ENCODE assay signal across 28 cellular contexts in the genomic region with DNA sequence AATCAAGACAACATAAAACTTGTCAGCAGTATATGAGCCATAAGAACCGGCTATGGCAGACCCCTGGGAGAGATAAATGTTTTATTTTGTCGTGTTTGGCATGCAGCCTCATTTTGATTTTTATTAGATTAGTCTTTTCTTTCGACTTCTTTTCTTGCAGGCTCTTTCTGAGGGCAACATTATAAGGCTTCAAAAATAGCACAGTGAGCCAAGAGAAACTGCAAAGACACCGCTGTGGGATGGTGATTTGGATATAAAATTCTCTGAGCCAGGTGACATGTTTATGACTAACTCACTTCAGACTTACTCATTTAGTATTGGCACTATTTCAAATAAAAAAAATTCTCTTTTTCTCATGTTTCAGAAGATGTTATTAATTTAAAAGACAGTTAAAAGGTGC.
"Had no signal": no experiment of that assay in that cellular context is flagged by ENCODE, and none has a peak within 500 bp of the region (broad histone marks: within the 10 kb centered on the region; RNA-seq: fewer than 3 reads in every experiment).

No MANE protein-coding gene starts in this region.

- ATAC-seq: activated CD8-positive, alpha-beta memory T cell treated with anti-CD3 and anti-CD28 coated beads, Interleukin-2, amount 10 ng/mL, durations not matched to agents 7 days and 5 days; activated naive CD4-positive, alpha-beta T cell treated with anti-CD3 and anti-CD28 coated beads, Interleukin-2, amount 50 U/mL, for 72 hours; activated naive CD8-positive, alpha-beta T cell treated with anti-CD3 and anti-CD28 coated beads, Interleukin-2, amount 50 U/mL, for 24 hours; T-helper 17 cell had no signal

- H3K9me3 Mint-ChIP-seq: activated B cell treated with CpG ODN at 0.5 μM for 24 hours; activated CD4-positive, alpha-beta T cell treated with anti-CD3 and anti-CD28 coated beads, Interleukin-2, amount 10 ng/mL, durations not matched to agents 24 days and 14 days; activated naive CD4-positive, alpha-beta T cell treated with anti-CD3 and anti-CD28 coated beads, Interleukin-2, amount 50 U/mL, for 72 hours; activated T-helper 1 cell treated with anti-CD3 and anti-CD28 coated beads, Interleukin-12 subunit alpha, Interleukin-12 subunit beta, Interleukin-2, Interleukin-4 antibody, amounts not matched to agents 30 ng/mL and 10 ng/mL and 1 ng/mL, durations not matched to agents 14 hours and 24 hours and 36 hours; brain had no signal

- H3K27ac Mint-ChIP-seq: activated B cell treated with CpG ODN at 0.5 μM for 24 hours; activated CD4-positive, alpha-beta T cell treated with anti-CD3 and anti-CD28 coated beads, Interleukin-2, amount 10 ng/mL, durations not matched to agents 24 days and 14 days; activated CD8-positive, alpha-beta memory T cell treated with anti-CD3 and anti-CD28 coated beads, Interleukin-2, amount 10 ng/mL, durations not matched to agents 7 days and 5 days; activated naive CD4-positive, alpha-beta T cell treated with anti-CD3 and anti-CD28 coated beads, Interleukin-2, amount 50 U/mL, for 72 hours; activated naive CD8-positive, alpha-beta T cell treated with anti-CD3 and anti-CD28 coated beads, Interleukin-2, amount 50 U/mL, for 24 hours; activated T-cell treated with anti-CD3 and anti-CD28 coated beads, Interleukin-2, amount 50 U/mL, for 24 hours; activated T-helper 1 cell treated with anti-CD3 and anti-CD28 coated beads, Interleukin-12 subunit alpha, Interleukin-12 subunit beta, Interleukin-2, Interleukin-4 antibody, amounts not matched to agents 30 ng/mL and 10 ng/mL and 1 ng/mL, durations not matched to agents 14 hours and 24 hours and 36 hours; T-helper 17 cell had no signal

- H3K4me1 Mint-ChIP-seq: activated B cell treated with CpG ODN at 0.5 μM for 24 hours; activated CD4-positive, alpha-beta T cell treated with anti-CD3 and anti-CD28 coated beads, Interleukin-2, amount 10 ng/mL, durations not matched to agents 24 days and 14 days; activated CD8-positive, alpha-beta memory T cell treated with anti-CD3 and anti-CD28 coated beads, Interleukin-2, amount 10 ng/mL, durations not matched to agents 7 days and 5 days; activated naive CD8-positive, alpha-beta T cell treated with anti-CD3 and anti-CD28 coated beads, Interleukin-2, amount 50 U/mL, for 24 hours; T-helper 17 cell had no signal

- H3K4me3 Mint-ChIP-seq: activated B cell treated with CpG ODN at 0.5 μM for 24 hours; activated CD4-positive, alpha-beta T cell treated with anti-CD3 and anti-CD28 coated beads, Interleukin-2, amount 10 ng/mL, durations not matched to agents 24 days and 14 days; activated CD8-positive, alpha-beta memory T cell treated with anti-CD3 and anti-CD28 coated beads, Interleukin-2, amount 10 ng/mL, durations not matched to agents 7 days and 5 days; activated naive CD8-positive, alpha-beta T cell treated with anti-CD3 and anti-CD28 coated beads, Interleukin-2, amount 50 U/mL, for 24 hours; activated T-cell treated with anti-CD3 and anti-CD28 coated beads, Interleukin-2, amount 50 U/mL, for 24 hours; activated T-helper 1 cell treated with anti-CD3 and anti-CD28 coated beads, Interleukin-12 subunit alpha, Interleukin-12 subunit beta, Interleukin-2, Interleukin-4 antibody, amounts not matched to agents 30 ng/mL and 10 ng/mL and 1 ng/mL, durations not matched to agents 14 hours and 24 hours and 36 hours; brain; T-helper 17 cell had no signal

- DNase-seq: activated B cell treated with CpG ODN at 0.5 μM for 24 hours; activated CD4-positive, alpha-beta T cell treated with anti-CD3 and anti-CD28 coated beads for 1 hour; activated CD4-positive, alpha-beta T cell treated with anti-CD3 and anti-CD28 coated beads, Interleukin-2, amount 10 ng/mL, durations not matched to agents 24 days and 14 days; activated CD4-positive, alpha-beta T cell treated with anti-CD3 and anti-CD28 coated beads, Interleukin-2, amount 50 U/mL, for 48 hours; activated CD8-positive, alpha-beta memory T cell treated with anti-CD3 and anti-CD28 coated beads, Interleukin-2, amount 10 ng/mL, durations not matched to agents 7 days and 5 days; activated effector memory CD4-positive, alpha-beta T cell treated with anti-CD3 and anti-CD28 coated beads, Interleukin-2, amount 50 U/mL, for 16 hours; activated naive CD4-positive, alpha-beta T cell treated with Interleukin-2 at 50 U/mL for 16 hours; activated naive CD8-positive, alpha-beta T cell treated with anti-CD3 and anti-CD28 coated beads, Interleukin-2, amount 50 U/mL, for 24 hours; activated T-cell treated with anti-CD3 and anti-CD28 coated beads, Interleukin-2, amount 50 U/mL, for 24 hours; amniotic stem cell; cerebellar nuclear complex; MG63; MV-4-11; NCI-H1092 treated with DMSO at 0.1 percent for 48 hours; NCI-H1436 treated with DMSO at 0.1 percent for 48 hours; NCI-H187; NCI-H2081; NCI-H345; NCI-H510A; NCI-H526 treated with DMSO at 0.1 percent for 48 hours; NCI-H82; SIG-M5; T-helper 17 cell; T-helper 9 cell had no signal

- H3K4me3 ChIP-seq: MG63 had no signal

- H3K36me3 ChIP-seq: MG63 had no signal

- H3K27me3 Mint-ChIP-seq: activated B cell treated with CpG ODN at 0.5 μM for 24 hours; activated CD4-positive, alpha-beta T cell treated with anti-CD3 and anti-CD28 coated beads, Interleukin-2, amount 10 ng/mL, durations not matched to agents 24 days and 14 days; activated CD8-positive, alpha-beta memory T cell treated with anti-CD3 and anti-CD28 coated beads, Interleukin-2, amount 10 ng/mL, durations not matched to agents 7 days and 5 days; activated T-cell treated with anti-CD3 and anti-CD28 coated beads, Interleukin-2, amount 50 U/mL, for 24 hours; T-helper 17 cell had no signal

- H3K9me3 ChIP-seq: MG63 had no signal

- H3K36me3 Mint-ChIP-seq: activated CD8-positive, alpha-beta memory T cell treated with anti-CD3 and anti-CD28 coated beads, Interleukin-2, amount 10 ng/mL, durations not matched to agents 7 days and 5 days; activated naive CD4-positive, alpha-beta T cell treated with anti-CD3 and anti-CD28 coated beads, Interleukin-2, amount 50 U/mL, for 72 hours; brain had no signal

- H3K27ac ChIP-seq: KMS-11 had no signal

- H3K27me3 ChIP-seq: MG63 had no signal
